8 cellular contexts compared by ENCODE assay signal in genomic region chr17:81666092-81666341, GRCh38. TPM values are rescaled to one million over a fixed set of nuclear protein-coding genes. Genes with fewer than 3 reads are reported as not detected.
DNase-seq lines count a peak whose midpoint lies in the region; ATAC-seq and TF ChIP-seq lines count a peak whose summit lies in the region.

No MANE protein-coding gene starts in this region.

- ATAC-seq in HG02623 (IDR thresholded peaks at IDR 0.05; ENCODE audit: unreplicated experiment): peak; percentile 12

- peak overlapping the region; percentile 64 for H2AK5ac ChIP-seq in trophoblast cell (ENCODE audit: low read length)

- no peak overlapping the region for H3K23ac ChIP-seq in trophoblast cell (ENCODE audit: low read length)

- H3K27ac ChIP-seq in WERI-Rb-1 (peak overlapping the region; percentile 97), trophoblast cell (ENCODE audit: low read depth, low read length) (peak overlapping the region; percentile 58)

- no peak for TF ChIP-seq CTCF in WERI-Rb-1 (IDR thresholded peaks at IDR 0.05; ENCODE audit: low read depth, low read length)
- TF ChIP-seq CTCF in foreskin fibroblast (IDR thresholded peaks at IDR 0.05; ENCODE audit: low read depth, low read length): no peak

- H3K27me3 ChIP-seq in WERI-Rb-1 (ENCODE audit: insufficient read depth, low read depth, severe bottlenecking): no peaks in the 10 kb centered on the region
- no peaks in the 10 kb centered on the region for H3K27me3 ChIP-seq in trophoblast cell (ENCODE audit: insufficient read depth, low read length)

- H4K12ac ChIP-seq in trophoblast cell (ENCODE audit: low read depth, low read length): peak overlapping the region; percentile 79

- peak overlapping the region; percentile 95 for H4K8ac ChIP-seq in trophoblast cell (ENCODE audit: low read depth, low read length)

- H3K36me3 ChIP-seq in WERI-Rb-1 (peaks cover 56% of the 10 kb centered on the region), trophoblast cell (ENCODE audit: control insufficient read depth in 1 of 2, insufficient read depth in 2 of 2, low read length in 2 of 2) (peaks cover 18 to 27% of the 10 kb centered on the region in 2 experiments)

- H3K79me2 ChIP-seq in trophoblast cell (ENCODE audit: control insufficient read depth, insufficient read depth, low read length, poor library complexity): peaks cover 13% of the 10 kb centered on the region

- H3K14ac ChIP-seq in trophoblast cell (ENCODE audit: low read length): peak overlapping the region; percentile 90

- peak overlapping the region; percentile 85 for H4K91ac ChIP-seq in trophoblast cell (ENCODE audit: low read depth, low read length)

- peak overlapping the region; percentile 67 for H3K9ac ChIP-seq in trophoblast cell (ENCODE audit: low read length)

- peaks cover 11% of the 10 kb centered on the region for H3K79me1 ChIP-seq in trophoblast cell (ENCODE audit: low read length)

- H3K4me3 ChIP-seq in WERI-Rb-1 (ENCODE audit: low read depth, low read length) (peak overlapping the region; percentile 97), foreskin fibroblast (ENCODE audit: low read depth in 1 of 2, low read length in 2 of 2) (peak overlapping the region; percentile 92 to 97), trophoblast cell (ENCODE audit: low read depth, low read length) (peak overlapping the region; percentile 81)

- peak overlapping the region; percentile 82 for H2BK120ac ChIP-seq in trophoblast cell (ENCODE audit: insufficient read depth, low read length, poor library complexity)

- no peaks in the 10 kb centered on the region for H3K9me3 ChIP-seq in WERI-Rb-1 (ENCODE audit: severe bottlenecking)
- no peaks in the 10 kb centered on the region for H3K9me3 ChIP-seq in trophoblast cell (ENCODE audit: insufficient read depth, low read depth, low read length)

- no peak overlapping the region for H2BK12ac ChIP-seq in trophoblast cell (ENCODE audit: low read length)

- WGBS in trophoblast cell (ENCODE audit: extremely low coverage, insufficient coverage, insufficient read length): no CpG with 5 or more reads among the region's 16 CpGs

- DNase-seq in GF-D8 (lab: John Stamatoyannopoulos, UW) (peak; percentile 39), WERI-Rb-1 (peak; percentile 66), foreskin fibroblast (peak in 1 of 2 donors; percentile 48), trophoblast cell (no peak), HuH-7.5 (ENCODE audit: low spot score) (no peak), ureter (ENCODE audit: low spot score) (no peak)
- no peak for DNase-seq in effector CD8-positive, alpha-beta T cell (lab: John Stamatoyannopoulos, UW)

- H3K4me1 ChIP-seq in trophoblast cell (ENCODE audit: control insufficient read depth in 1 of 2, insufficient read depth in 2 of 2, low read length in 2 of 2): peaks cover 16 to 18% of the 10 kb centered on the region in 2 experiments

- H3K18ac ChIP-seq in trophoblast cell (ENCODE audit: low read length): peak overlapping the region; percentile 83

- H2BK5ac ChIP-seq in trophoblast cell (ENCODE audit: low read depth, low read length, poor library complexity): peak overlapping the region; percentile 86

- peak overlapping the region; percentile 56 for H3K4ac ChIP-seq in trophoblast cell (ENCODE audit: low read depth, low read length)

- H3K4me2 ChIP-seq in trophoblast cell (ENCODE audit: low read length): peak overlapping the region; percentile 67

- peak overlapping the region; percentile 82 for H2AFZ ChIP-seq in trophoblast cell (ENCODE audit: insufficient read depth, low read length, poor library complexity)

RNA-seq across cellular contexts. Expression of gene OXLD1, which starts 0.4 kb away (rescaled TPM):
- polyA plus RNA-seq in trophoblast cell (2013): 19.2 and 20.7 TPM in 2 replicates
- total RNA-seq in ureter: 31.4 TPM

RNA-seq across cellular contexts. Expression of gene CCDC137, which starts 0.5 kb away (rescaled TPM):
- 23.6 and 24.3 TPM in 2 replicates for polyA plus RNA-seq in trophoblast cell (2013)
- 19.2 TPM for total RNA-seq in ureter

RNA-seq across cellular contexts. Expression of gene PDE6G, which starts 9.7 kb away (rescaled TPM):
- polyA plus RNA-seq in trophoblast cell (2013): 0.21 and 0.42 TPM in 2 replicates
- not detected for total RNA-seq in ureter

RNA-seq across cellular contexts. Expression of gene ARL16, which starts 17.6 kb away (rescaled TPM):
- 34.8 and 35.3 TPM in 2 replicates for polyA plus RNA-seq in trophoblast cell (2013)
- 35.5 TPM for total RNA-seq in ureter

RNA-seq across cellular contexts. Expression of gene HGS, which starts 17.8 kb away (rescaled TPM):
- polyA plus RNA-seq in trophoblast cell (2013): 57.4 and 59.9 TPM in 2 replicates
- total RNA-seq in ureter: 101 TPM

Comparison
In these comparisons a context has a peak if more than half of its experiments do, and no peak if none do; other contexts are left out.
1. DNase-seq: peak in GF-D8 (single experiment) and WERI-Rb-1 (single experiment); none in trophoblast cell (0 of 2), effector CD8-positive, alpha-beta T cell (single experiment), HuH-7.5 (single experiment) and ureter (single experiment).
2. Peak in every context shown above with its lines, with median percentiles within 50 percentile points of each other: H3K4me3 ChIP-seq.